ENCODE assay signal across 13 cellular contexts in genomic region chr7:139041378-139042053, GRCh38. TPM values are rescaled to one million over a fixed set of nuclear protein-coding genes. Genes with fewer than 3 reads are reported as not detected.
DNase-seq lines count a peak whose midpoint lies in the region; ATAC-seq and TF ChIP-seq lines count a peak whose summit lies in the region.
"Had no signal": no experiment of that assay in that cellular context is flagged by ENCODE, and none has a peak within 500 bp of the region (broad histone marks: within the 10 kb centered on the region; RNA-seq: fewer than 3 reads in every experiment).

No MANE protein-coding gene starts in this region.

- no peak for TF ChIP-seq CTCF in lower leg skin (IDR thresholded peaks at IDR 0.05)

- H3K4me3 ChIP-seq in lower leg skin (ENCODE audit: low read depth, poor library complexity, severe bottlenecking): no peak overlapping the region
- H3K4me3 ChIP-seq: uterus had no signal

- no peak overlapping the region for H3K4me3 Mint-ChIP-seq in activated CD4-positive, alpha-beta T cell treated with anti-CD3 and anti-CD28 coated beads, Interleukin-2, amount 10 ng/mL, durations not matched to agents 24 days and 14 days
- H3K4me3 Mint-ChIP-seq in T-helper 2 cell treated with Interferon-gamma antibody and Interleukin-4, amounts not matched to agents 5 μg/mL and 100 μg/mL, for 36 hours: peak overlapping the region; percentile 54
- H3K4me3 Mint-ChIP-seq in naive B cell: peak overlapping the region in 1 of 8 donors; percentile 17

- H3K36me3 Mint-ChIP-seq in activated CD4-positive, alpha-beta T cell treated with anti-CD3 and anti-CD28 coated beads, Interleukin-2, amount 10 ng/mL, durations not matched to agents 24 days and 14 days (ENCODE audit: low read depth): peaks cover 44% of the 10 kb centered on the region
- peaks cover 42% of the 10 kb centered on the region for H3K36me3 Mint-ChIP-seq in T-helper 2 cell treated with Interferon-gamma antibody and Interleukin-4, amounts not matched to agents 5 μg/mL and 100 μg/mL, for 36 hours (ENCODE audit: low read depth)
- H3K36me3 Mint-ChIP-seq in naive B cell: peaks cover 18 to 20% of the 10 kb centered on the region in 2 donors

- WGBS in lower leg skin, 2 donors: 65 to 72% methylated on average over 6 of the region's 6 CpGs

- no peak for TF ChIP-seq POLR2A in lower leg skin (IDR thresholded peaks at IDR 0.05)

- peaks cover 63% of the 10 kb centered on the region for H3K4me1 Mint-ChIP-seq in activated CD4-positive, alpha-beta T cell treated with anti-CD3 and anti-CD28 coated beads, Interleukin-2, amount 10 ng/mL, durations not matched to agents 24 days and 14 days
- peaks cover 65% of the 10 kb centered on the region for H3K4me1 Mint-ChIP-seq in T-helper 2 cell treated with Interferon-gamma antibody and Interleukin-4, amounts not matched to agents 5 μg/mL and 100 μg/mL, for 36 hours (ENCODE audit: low read depth)
- H3K4me1 Mint-ChIP-seq in naive B cell: peaks cover 39 to 57% (median 45%) of the 10 kb centered on the region in 3 donors

- intact Hi-C loops in activated CD4-positive, alpha-beta T cell treated with anti-CD3 and anti-CD28 coated beads, Interleukin-2, amount 10 ng/mL, durations not matched to agents 24 days and 14 days (cut with micrococcal nuclease): no loop called here
- intact Hi-C loops in lower leg skin (cut with DNase I; ENCODE audit: low total_unique reads): no loop called here

- peaks cover 4% of the 10 kb centered on the region for H3K9me3 Mint-ChIP-seq in activated CD4-positive, alpha-beta T cell treated with anti-CD3 and anti-CD28 coated beads, Interleukin-2, amount 10 ng/mL, durations not matched to agents 24 days and 14 days
- H3K9me3 Mint-ChIP-seq in T-helper 2 cell treated with Interferon-gamma antibody and Interleukin-4, amounts not matched to agents 5 μg/mL and 100 μg/mL, for 36 hours: no peaks in the 10 kb centered on the region
- H3K9me3 Mint-ChIP-seq in naive B cell: no peaks in the 10 kb centered on the region

- peak; percentile 71 for DNase-seq in activated CD4-positive, alpha-beta T cell treated with anti-CD3 and anti-CD28 coated beads, Interleukin-2, amount 10 ng/mL, durations not matched to agents 24 days and 14 days
- DNase-seq in activated CD4-positive, alpha-beta T cell treated with anti-CD3 and anti-CD28 coated beads for 48 hours: no peak
- DNase-seq in T-helper 2 cell treated with Interferon-gamma antibody and Interleukin-4, amounts not matched to agents 5 μg/mL and 100 μg/mL, for 36 hours (ENCODE audit: low spot score): no peak
- no peak for DNase-seq in naive B cell
- no peak for DNase-seq in NCI-H1694 (lab: John Stamatoyannopoulos, UW)
- no peak for DNase-seq in lower leg skin (ENCODE audit: low spot score in 2 of 2)
- no peak for DNase-seq in pons (ENCODE audit: low spot score)
- DNase-seq: NCI-H1436; occipital lobe; SHP77; stimulated activated naive CD4-positive, alpha-beta T cell treated with Interleukin-2 at 50 U/mL for 16 hours; uterus had no signal

- peak; percentile 38 for ATAC-seq in GM18867 (IDR thresholded peaks at IDR 0.05; ENCODE audit: unreplicated experiment)
- peak in 1 of 2 donors; percentile 35 for ATAC-seq in naive B cell (ENCODE audit: low read depth in 2 of 2)

- H3K27ac Mint-ChIP-seq in activated CD4-positive, alpha-beta T cell treated with anti-CD3 and anti-CD28 coated beads, Interleukin-2, amount 10 ng/mL, durations not matched to agents 24 days and 14 days: peak overlapping the region; percentile 9
- H3K27ac Mint-ChIP-seq in T-helper 2 cell treated with Interferon-gamma antibody and Interleukin-4, amounts not matched to agents 5 μg/mL and 100 μg/mL, for 36 hours: peak overlapping the region; percentile 75
- H3K27ac Mint-ChIP-seq in naive B cell: peak overlapping the region in 4 of 6 donors; percentile 33 to 88 (median 73)

- H3K27me3 Mint-ChIP-seq in activated CD4-positive, alpha-beta T cell treated with anti-CD3 and anti-CD28 coated beads, Interleukin-2, amount 10 ng/mL, durations not matched to agents 24 days and 14 days: peaks cover 3% of the 10 kb centered on the region
- peaks cover 3% of the 10 kb centered on the region for H3K27me3 Mint-ChIP-seq in T-helper 2 cell treated with Interferon-gamma antibody and Interleukin-4, amounts not matched to agents 5 μg/mL and 100 μg/mL, for 36 hours (ENCODE audit: low read depth)
- H3K27me3 Mint-ChIP-seq in naive B cell: peaks cover 0 to 3% (median 0%) of the 10 kb centered on the region in 3 donors

RNA-seq across cellular contexts. Expression of gene ZC3HAV1L, which starts 5.7 kb away (rescaled TPM):
- 36.5 and 38.5 TPM in 2 replicates for total RNA-seq in activated CD4-positive, alpha-beta T cell treated with anti-CD3 and anti-CD28 coated beads, Interleukin-2, amount 10 ng/mL, durations not matched to agents 24 days and 14 days
- under 1 TPM in 1 of 6 donors, not detected in 5; 0.18 TPM for polyA plus RNA-seq in naive B cell (ENCODE audit: low read depth in 6 of 6)
- total RNA-seq in lower leg skin: 10 to 100 TPM; 16.2 to 47.4 (median 30.6) TPM

Comparison
In these comparisons a context has a peak if more than half of its experiments do, and no peak if none do; other contexts are left out.
1. H3K27ac Mint-ChIP-seq: peak in every context shown above with its lines; median percentile 75 in T-helper 2 cell treated with Interferon-gamma antibody and Interleukin-4, amounts not matched to agents 5 μg/mL and 100 μg/mL, for 36 hours; 73 in naive B cell; 9 in activated CD4-positive, alpha-beta T cell treated with anti-CD3 and anti-CD28 coated beads, Interleukin-2, amount 10 ng/mL, durations not matched to agents 24 days and 14 days.